ENCODE assay signal across 8 cellular contexts in the genomic region with DNA sequence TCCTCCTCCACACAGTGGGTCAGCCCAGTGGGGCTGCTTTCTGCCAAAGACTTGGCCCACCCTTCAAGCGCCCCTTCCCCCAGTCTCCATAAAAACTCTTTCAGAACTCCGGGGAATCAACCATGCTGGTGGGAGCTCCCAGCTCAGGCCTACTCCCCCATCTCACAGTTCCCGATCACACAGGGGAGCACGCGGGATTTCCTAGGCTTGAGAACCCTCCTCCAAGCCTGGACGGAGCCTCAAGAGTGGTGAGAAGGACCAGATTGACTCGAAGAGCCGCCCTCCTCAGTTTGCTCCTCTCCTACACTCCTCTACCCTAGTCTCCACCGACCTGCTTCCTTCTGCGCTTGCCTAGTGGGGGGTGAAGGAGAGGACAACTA.
A peak's percentile ranks its signal among the peaks of the same experiment; 100 is the strongest.
DNase-seq lines count a peak whose midpoint lies in the region; ATAC-seq and TF ChIP-seq lines count a peak whose summit lies in the region.

No MANE protein-coding gene starts in this region.

- peak overlapping the region in 18 of 21 experiments; percentile 27 to 87 (median 73) for H3K27ac ChIP-seq in skin epidermis

- H3K27ac Mint-ChIP-seq in activated CD4-positive, alpha-beta memory T cell treated with anti-CD3 and anti-CD28 coated beads, Interleukin-2, amount 10 ng/mL, durations not matched to agents 7 days and 5 days: peak overlapping the region; percentile 80

- intact Hi-C loops in left cardiac atrium (cut with DNase I): loop anchor here (5.0 to 10.0 kb wide), 2 partner anchors 115 to 152 kb away; a partner anchor contains a TSS

- TF ChIP-seq CTCF in HFF-Myc (IDR thresholded peaks at IDR 0.05; ENCODE audit: low read depth, low read length, missing control alignments): no peak

- ATAC-seq in left cardiac atrium: peak; percentile 28 to 48

- no peaks in the 10 kb centered on the region for H3K27me3 Mint-ChIP-seq in activated CD4-positive, alpha-beta memory T cell treated with anti-CD3 and anti-CD28 coated beads, Interleukin-2, amount 10 ng/mL, durations not matched to agents 7 days and 5 days

- H3K4me1 Mint-ChIP-seq in activated CD4-positive, alpha-beta memory T cell treated with anti-CD3 and anti-CD28 coated beads, Interleukin-2, amount 10 ng/mL, durations not matched to agents 7 days and 5 days: peaks cover 38% of the 10 kb centered on the region

- no peaks in the 10 kb centered on the region for H3K36me3 Mint-ChIP-seq in activated CD4-positive, alpha-beta memory T cell treated with anti-CD3 and anti-CD28 coated beads, Interleukin-2, amount 10 ng/mL, durations not matched to agents 7 days and 5 days (ENCODE audit: low read depth)

- CTCF ChIA-PET in activated CD4-positive, alpha-beta memory T cell treated with anti-CD3 and anti-CD28 coated beads, Interleukin-2, amount 10 ng/mL, durations not matched to agents 7 days and 5 days (lab: Charles Lee): no interaction called here

- DNase-seq in HFF-Myc (ENCODE audit: extremely low read depth, low read depth) (no peak), left cardiac atrium (peak; percentile 48), LoVo (ENCODE audit: low spot score) (no peak), NCI-H526 (lab: John Stamatoyannopoulos, UW) (no peak)
- DNase-seq in activated CD4-positive, alpha-beta memory T cell treated with anti-CD3 and anti-CD28 coated beads, Interleukin-2, amount 10 ng/mL, durations not matched to agents 7 days and 5 days: no peak
- no peak for DNase-seq in activated CD4-positive, CD25-positive, alpha-beta regulatory T cell (lab: John Stamatoyannopoulos, UW)
- no peak for DNase-seq in stimulated activated naive CD4-positive, alpha-beta T cell treated with Interleukin-2 at 50 U/mL for 16 hours (lab: John Stamatoyannopoulos, UW)

- H3K4me3 Mint-ChIP-seq in activated CD4-positive, alpha-beta memory T cell treated with anti-CD3 and anti-CD28 coated beads, Interleukin-2, amount 10 ng/mL, durations not matched to agents 7 days and 5 days: peak overlapping the region; percentile 64

- POLR2A ChIA-PET in activated CD4-positive, alpha-beta memory T cell treated with anti-CD3 and anti-CD28 coated beads, Interleukin-2, amount 10 ng/mL, durations not matched to agents 7 days and 5 days (lab: Charles Lee): interaction anchor here (1.5 kb wide), 1 partner anchor 9 kb away, joined by 6 read pairs; no protein-coding TSS in a partner anchor

- no peaks in the 10 kb centered on the region for H3K9me3 Mint-ChIP-seq in activated CD4-positive, alpha-beta memory T cell treated with anti-CD3 and anti-CD28 coated beads, Interleukin-2, amount 10 ng/mL, durations not matched to agents 7 days and 5 days

- peak overlapping the region; percentile 40 for H3K4me3 ChIP-seq in HFF-Myc (replicated peaks; ENCODE audit: low read depth, low read length)
- peak overlapping the region; percentile 30 to 46 (median 36) for H3K4me3 ChIP-seq in skin epidermis
